10 cellular contexts compared by ENCODE assay signal in genomic region chr1:170094697-170095616, GRCh38. TPM values are rescaled to one million over a fixed set of nuclear protein-coding genes. Genes with fewer than 3 reads are reported as not detected.
"Had no signal": no experiment of that assay in that cellular context is flagged by ENCODE, and none has a peak within 500 bp of the region (broad histone marks: within the 10 kb centered on the region; RNA-seq: fewer than 3 reads in every experiment).

No MANE protein-coding gene starts in this region.

RNA-seq across cellular contexts. Expression of gene NTMT2, which starts 50.8 kb away (rescaled TPM):
- total RNA-seq: activated CD8-positive, alpha-beta memory T cell treated with anti-CD3 and anti-CD28 coated beads for 36 hours; activated T-cell treated with anti-CD3 and anti-CD28 coated beads, Interleukin-2, amount 50 U/mL, for 72 hours; aorta; gastroesophageal sphincter; lower leg skin; mucosa of gallbladder; naive thymus-derived CD4-positive, alpha-beta T cell; sciatic nerve; stomach had no signal
- polyA plus RNA-seq: aorta; esophagus; naive thymus-derived CD4-positive, alpha-beta T cell; stomach had no signal
